8 cellular contexts compared by ENCODE assay signal in genomic region chr16:74297296-74297665, GRCh38. TPM values are rescaled to one million over a fixed set of nuclear protein-coding genes. Genes with fewer than 3 reads are reported as not detected.
DNase-seq lines count a peak whose midpoint lies in the region; ATAC-seq and TF ChIP-seq lines count a peak whose summit lies in the region.

No MANE protein-coding gene starts in this region.

- H3K27ac ChIP-seq in KMS-11 = peak overlapping the region; percentile 84

- peak overlapping the region; percentile 57 for H3K4me2 ChIP-seq in KMS-11

- no peaks in the 10 kb centered on the region for H4K20me1 ChIP-seq in KMS-11 (ENCODE audit: insufficient read depth)

- H3K79me2 ChIP-seq in KMS-11 (ENCODE audit: insufficient read depth, low read depth) = peaks cover 58% of the 10 kb centered on the region

- H3K9ac ChIP-seq in KMS-11 = peak overlapping the region; percentile 99

- ATAC-seq in GM19351 (IDR thresholded peaks at IDR 0.05; ENCODE audit: unreplicated experiment) (peak; percentile 43), omental fat pad (ENCODE audit: low FRiP score) (peak; percentile 56), GM18520 (IDR thresholded peaks at IDR 0.05; ENCODE audit: unreplicated experiment) (no peak)

- H3K4me3 ChIP-seq in KMS-11 (IDR thresholded peaks at IDR 0.05; ENCODE audit: insufficient read depth, low read depth, low read length) = no peak overlapping the region
- H3K4me3 ChIP-seq in fibroblast of mammary gland (ENCODE audit: control insufficient read depth, low read depth, low read length) = peak overlapping the region; percentile 95

- no peaks in the 10 kb centered on the region for H3K27me3 ChIP-seq in KMS-11 (ENCODE audit: insufficient read depth, low read depth)

- no peak for TF ChIP-seq CTCF in KMS-11 (conservative IDR thresholded peaks at IDR 0.05; ENCODE audit: low read depth, low read length)
- no peak for TF ChIP-seq CTCF in fibroblast of mammary gland (conservative IDR thresholded peaks at IDR 0.05; ENCODE audit: control insufficient read depth, insufficient read depth, low read depth, low read length)
- no peak for TF ChIP-seq CTCF in omental fat pad (IDR thresholded peaks at IDR 0.05)

- H2AFZ ChIP-seq in KMS-11 (ENCODE audit: low read depth) = peak overlapping the region; percentile 85; the same call in 1 of the 2 replicates

- peaks cover 34% of the 10 kb centered on the region for H3K4me1 ChIP-seq in KMS-11 (ENCODE audit: low read depth, poor library complexity, severe bottlenecking)

- H3K36me3 ChIP-seq in KMS-11 (ENCODE audit: insufficient read depth) = peaks cover 18% of the 10 kb centered on the region; the same call in 1 of the 2 replicates

- peak; percentile 61 for DNase-seq in AG08396 (ENCODE audit: low spot score)
- peak; percentile 25 for DNase-seq in activated CD8-positive, alpha-beta memory T cell treated with anti-CD3 and anti-CD28 coated beads, Interleukin-2, amount 50 U/mL, for 4 hours
- peak; percentile 41 for DNase-seq in fibroblast of mammary gland (ENCODE audit: low read depth)
- DNase-seq in omental fat pad (ENCODE audit: low spot score) = peak; percentile 38
- DNase-seq in NCI-H524 (lab: John Stamatoyannopoulos, UW) = no peak

RNA-seq across cellular contexts. Expression of gene PSMD7, which starts 0.7 kb away (rescaled TPM):
- total RNA-seq in omental fat pad = 10 to 100 TPM; 62.3 to 99.8 (median 73.3) TPM

Comparison
In these comparisons a context has a peak if more than half of its experiments do, and no peak if none do; other contexts are left out.
1. DNase-seq: peak in AG08396 (single experiment), activated CD8-positive, alpha-beta memory T cell treated with anti-CD3 and anti-CD28 coated beads, Interleukin-2, amount 50 U/mL, for 4 hours (single experiment), fibroblast of mammary gland (single experiment) and omental fat pad (single experiment); none in NCI-H524 (0 of 2).